ENCODE assay signal across 18 cellular contexts in the genomic region with DNA sequence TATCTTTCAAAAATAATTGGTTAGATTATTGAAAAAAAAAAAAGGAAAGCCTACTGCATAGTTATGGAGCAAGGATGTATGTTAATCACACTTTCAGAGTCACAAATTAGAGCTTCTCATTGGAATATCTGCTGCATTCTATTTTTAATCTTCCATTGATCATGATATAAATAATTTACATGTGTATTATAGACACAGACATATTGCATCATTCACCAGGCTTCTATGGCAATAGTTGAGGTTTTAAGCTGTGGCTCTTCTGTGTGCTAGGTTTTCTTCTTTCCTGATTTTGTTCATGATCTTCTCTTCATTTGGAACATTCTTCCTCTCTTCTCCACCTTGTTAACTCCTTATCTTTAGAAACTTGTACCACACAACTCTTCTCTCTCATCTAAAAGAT.
DNase-seq lines count a peak whose midpoint lies in the region; ATAC-seq and TF ChIP-seq lines count a peak whose summit lies in the region.
"Had no signal": no experiment of that assay in that cellular context is flagged by ENCODE, and none has a peak within 500 bp of the region (broad histone marks: within the 10 kb centered on the region; RNA-seq: fewer than 3 reads in every experiment).

No MANE protein-coding gene starts in this region.

- H3K27me3 ChIP-seq in IMR-90 (ENCODE audit: control insufficient read depth, insufficient read depth, low read length) (no peaks in the 10 kb centered on the region), osteoblast (ENCODE audit: insufficient read depth, low read length) (no peaks in the 10 kb centered on the region)
- H3K27me3 ChIP-seq: BE2C had no signal

- no peaks in the 10 kb centered on the region for H3K79me2 ChIP-seq in osteoblast (ENCODE audit: insufficient read depth, low read length)

- no peak overlapping the region for H3K4me2 ChIP-seq in IMR-90 (ENCODE audit: low read depth, low read length)
- H3K4me2 ChIP-seq in osteoblast (ENCODE audit: insufficient read depth, low read length): no peak overlapping the region

- H2BK5ac ChIP-seq in IMR-90 (ENCODE audit: low read depth, low read length, poor library complexity, severe bottlenecking): no peak overlapping the region

- TF ChIP-seq RAD21 in IMR-90 (IDR thresholded peaks at IDR 0.05; ENCODE audit: low read length): no peak

- DNase-seq in AG10803 (ENCODE audit: low read depth): peak; percentile 17
- DNase-seq in IMR-90: no peak
- DNase-seq in OCI-M1 (lab: John Stamatoyannopoulos, UW): peak; percentile 57
- DNase-seq in fibroblast of mammary gland (ENCODE audit: low read depth): peak; percentile 10
- DNase-seq in osteoblast (ENCODE audit: insufficient read length, low spot score, missing footprints): no peak
- DNase-seq in GDM1 (lab: John Stamatoyannopoulos, UW): no peak
- DNase-seq: BE2C; Calu3; CD4-positive, alpha-beta T cell; DMS79; NCI-H1105; NCI-H1694 treated with DMSO at 0.1 percent for 48 hours; NCI-H226; NCI-H524 treated with DMSO at 0.1 percent for 48 hours; PC-3; T-cell had no signal

- no peaks in the 10 kb centered on the region for H3K9me1 ChIP-seq in IMR-90 (ENCODE audit: insufficient read depth, low read length)

- H3K23ac ChIP-seq in IMR-90 (ENCODE audit: low read depth, low read length): no peak overlapping the region

- H2AK9ac ChIP-seq in IMR-90 (replicated peaks; ENCODE audit: low read depth, low read length, poor library complexity): no peak overlapping the region

- no peak overlapping the region for H3K14ac ChIP-seq in IMR-90 (replicated peaks; ENCODE audit: low read depth, low read length)

- in situ Hi-C loops in IMR-90 (cut with MboI; ENCODE audit: low sequenced_read_pairs): no loop called here

- H2AFZ ChIP-seq in IMR-90 (replicated peaks; ENCODE audit: low read length, poor library complexity) (no peak overlapping the region), osteoblast (ENCODE audit: low read length) (no peak overlapping the region)

- H4K5ac ChIP-seq in IMR-90 (ENCODE audit: low read depth, low read length): no peak overlapping the region

- H3K36me3 ChIP-seq in IMR-90 (ENCODE audit: control insufficient read depth, insufficient read depth, low read length) (no peaks in the 10 kb centered on the region), osteoblast (ENCODE audit: insufficient read depth, low read length) (no peaks in the 10 kb centered on the region)
- H3K36me3 ChIP-seq: BE2C, HAP-1 had no signal

- H3K9me3 ChIP-seq in IMR-90 (ENCODE audit: control insufficient read depth, insufficient read depth, low read length) (no peaks in the 10 kb centered on the region), osteoblast (ENCODE audit: low read depth, low read length) (no peaks in the 10 kb centered on the region)
- H3K9me3 ChIP-seq: BE2C, HAP-1 had no signal

- H3K56ac ChIP-seq in IMR-90 (ENCODE audit: extremely low read depth, insufficient read depth, low read length): no peak overlapping the region

- intact Hi-C loops in IMR-90 (cut with micrococcal nuclease): no loop called here

- POLR2A ChIA-PET in IMR-90 (lab: Charles Lee; ENCODE audit: unreplicated experiment): no interaction called here

- dilution Hi-C loops in IMR-90 (cut with HindIII; ENCODE audit: low sequenced_read_pairs, unreplicated experiment): no loop called here

- CTCF ChIA-PET in IMR-90 (lab: Yijun Ruan, JAX): interaction anchor here (2.0 kb wide), 1 partner anchor 15 kb away, joined by 4 read pairs; no protein-coding TSS in a partner anchor

- H4K20me1 ChIP-seq in IMR-90 (ENCODE audit: insufficient read depth, low read length): no peaks in the 10 kb centered on the region
- H4K20me1 ChIP-seq in osteoblast (ENCODE audit: insufficient read depth, low read length): no peaks in the 10 kb centered on the region

- TF ChIP-seq CTCF in AG10803 (conservative IDR thresholded peaks at IDR 0.05; ENCODE audit: low read length): no peak
- no peak for TF ChIP-seq CTCF in IMR-90 (conservative IDR thresholded peaks at IDR 0.05; ENCODE audit: low read depth, low read length)
- TF ChIP-seq CTCF in fibroblast of mammary gland (conservative IDR thresholded peaks at IDR 0.05; ENCODE audit: control insufficient read depth, insufficient read depth, low read depth, low read length): no peak
- no peak for TF ChIP-seq CTCF in osteoblast (IDR thresholded peaks at IDR 0.05; ENCODE audit: extremely low read depth, low read depth, low read length)

- H3K27ac ChIP-seq in IMR-90 (ENCODE audit: insufficient read depth, low read length) (no peak overlapping the region), osteoblast (ENCODE audit: low read depth, low read length) (no peak overlapping the region)

- H3K4ac ChIP-seq in IMR-90 (ENCODE audit: low read depth, low read length): no peak overlapping the region

- no peak overlapping the region for H4K91ac ChIP-seq in IMR-90 (ENCODE audit: insufficient read depth, low read depth, low read length)

- H3K9ac ChIP-seq in IMR-90 (ENCODE audit: low read depth, low read length): no peak overlapping the region

- H3K4me1 ChIP-seq in IMR-90 (ENCODE audit: control insufficient read depth, insufficient read depth, low read length) (no peaks in the 10 kb centered on the region), osteoblast (ENCODE audit: insufficient read depth, low read length) (no peaks in the 10 kb centered on the region)
- H3K4me1 ChIP-seq: BE2C, HAP-1 had no signal

- H3K4me3 ChIP-seq in AG10803 (ENCODE audit: low read length) (no peak overlapping the region), IMR-90 (ENCODE audit: insufficient read depth, low read depth, low read length) (no peak overlapping the region), fibroblast of mammary gland (ENCODE audit: control insufficient read depth, low read depth, low read length) (no peak overlapping the region), osteoblast (ENCODE audit: insufficient read depth, low read length) (no peak overlapping the region)
- H3K4me3 ChIP-seq: HAP-1 had no signal

- TF ChIP-seq POLR2A in IMR-90 (IDR thresholded peaks at IDR 0.05; ENCODE audit: low read depth, low read length): no peak

- ATAC-seq in IMR-90 (ENCODE audit: low read depth): no peak
- no peak for ATAC-seq in HG03135 (IDR thresholded peaks at IDR 0.05; ENCODE audit: unreplicated experiment)
- ATAC-seq: PC-3, T-cell had no signal

- H2BK15ac ChIP-seq in IMR-90 (ENCODE audit: low read depth, low read length): no peak overlapping the region

- no peak overlapping the region for H2BK20ac ChIP-seq in IMR-90 (ENCODE audit: low read depth, low read length)

- no peak overlapping the region for H4K8ac ChIP-seq in IMR-90 (ENCODE audit: low read depth in 2 of 2, low read length in 2 of 2)

- H2BK120ac ChIP-seq in IMR-90 (ENCODE audit: low read depth, low read length): no peak overlapping the region

- no peaks in the 10 kb centered on the region for H3K79me1 ChIP-seq in IMR-90 (ENCODE audit: low read depth in 1 of 2, low read length in 2 of 2)

- BruUV-seq in IMR-90 (replicated peaks; lab: Mats Ljungman, UMichigan): no TSS peak

- no peak overlapping the region for H3K18ac ChIP-seq in IMR-90 (ENCODE audit: low read depth, low read length)

- H2AK5ac ChIP-seq in IMR-90 (ENCODE audit: low read depth, low read length): no peak overlapping the region

TF ChIP-seq in IMR-90, 13 proteins besides CTCF, POLR2A, EP300 and RAD21:
- TF ChIP-seq CEBPB (IDR thresholded peaks at IDR 0.05; ENCODE audit: low read depth, low read length): peak; percentile 83
- no peak for TF ChIP-seq NFE2L2 (IDR thresholded peaks at IDR 0.05; ENCODE audit: low read depth, low read length)

Comparison
In these comparisons a context has a peak if more than half of its experiments do, and no peak if none do; other contexts are left out.
1. DNase-seq: peak in AG10803 (single experiment), OCI-M1 (single experiment) and fibroblast of mammary gland (single experiment); none in IMR-90 (single experiment), osteoblast (single experiment) and GDM1 (single experiment).